Comparison of ENCODE assay signal across 27 cellular contexts in genomic region chr9:30711591-30711990, GRCh38.
"Had no signal": no experiment of that assay in that cellular context is flagged by ENCODE, and none has a peak within 500 bp of the region (broad histone marks: within the 10 kb centered on the region; RNA-seq: fewer than 3 reads in every experiment).

No MANE protein-coding gene starts in this region.

- H3K4me1 ChIP-seq: neural progenitor cell, parathyroid adenoma, psoas muscle, right lobe of liver, sigmoid colon, stomach, thyroid gland, tibial nerve, upper lobe of left lung, vagina had no signal

- DNase-seq: occipital lobe; ovary; posterior cingulate gyrus; psoas muscle; right cardiac atrium; right lobe of liver; sigmoid colon; small intestine; stimulated activated CD4-positive, alpha-beta T cell treated with anti-CD3 and anti-CD28 coated beads, Interleukin-15, amount 100 ng/mL, for 24 hours; stimulated activated CD4-positive, alpha-beta T cell treated with anti-CD3 and anti-CD28 coated beads, Interleukin-2, amount 100 ng/mL, for 24 hours; stimulated activated CD4-positive, alpha-beta T cell treated with anti-CD3 and anti-CD28 coated beads, Interleukin-2, amount 100 ng/mL, for 48 hours; stimulated activated CD4-positive, alpha-beta T cell treated with anti-CD3 and anti-CD28 coated beads, Interleukin-4, amount 100 ng/mL, for 24 hours; stimulated activated naive B cell treated with anti-CD40 and anti-IgM and Interleukin-4, amounts not matched to agents 10 μg/mL and 1 μg/mL and 100 μg/mL, for 72 hours; stimulated activated naive CD4-positive, alpha-beta T cell treated with Interleukin-2 at 50 U/mL for 16 hours; stomach; thyroid gland; upper lobe of left lung had no signal

- H3K27ac Mint-ChIP-seq: nephron; neural progenitor cell; progenitor cell of endocrine pancreas; stimulated activated effector memory CD8-positive, alpha-beta T cell treated with anti-CD3 and anti-CD28 coated beads, Interleukin-12 subunit alpha, Interleukin-12 subunit beta, amount 100 ng/mL, for 72 hours; stimulated activated naive B cell treated with anti-CD40 and anti-IgM and Interleukin-4, amounts not matched to agents 10 μg/mL and 1 μg/mL and 100 μg/mL, for 72 hours; stimulated activated naive CD8-positive, alpha-beta T cell treated with anti-CD3 and anti-CD28 coated beads, Interleukin-15, Interleukin-2, amounts not matched to agents 100 ng/mL and 50 ng/mL, for 24 hours had no signal

- H3K27me3 ChIP-seq: neural progenitor cell, ovary, right lobe of liver, sigmoid colon, stomach, thyroid gland, tibial nerve, upper lobe of left lung, vagina had no signal

- H3K27ac ChIP-seq: neural progenitor cell, ovary, parathyroid adenoma, psoas muscle, right lobe of liver, sigmoid colon, stomach, thoracic aorta, thyroid gland, tibial nerve, upper lobe of left lung, vagina had no signal

- H3K4me1 Mint-ChIP-seq: nephron; neural progenitor cell; stimulated activated effector memory CD8-positive, alpha-beta T cell treated with anti-CD3 and anti-CD28 coated beads, Interleukin-12 subunit alpha, Interleukin-12 subunit beta, amount 100 ng/mL, for 72 hours; stimulated activated naive B cell treated with anti-CD40 and anti-IgM and Interleukin-4, amounts not matched to agents 10 μg/mL and 1 μg/mL and 100 μg/mL, for 72 hours had no signal

- H3K27me3 Mint-ChIP-seq: progenitor cell of endocrine pancreas; stimulated activated naive B cell treated with anti-CD40 and anti-IgM and Interleukin-4, amounts not matched to agents 10 μg/mL and 1 μg/mL and 100 μg/mL, for 72 hours; stimulated activated naive CD8-positive, alpha-beta T cell treated with anti-CD3 and anti-CD28 coated beads, Interleukin-15, Interleukin-2, amounts not matched to agents 100 ng/mL and 50 ng/mL, for 24 hours had no signal

- H3K4me3 Mint-ChIP-seq: nephron; neural progenitor cell; stimulated activated effector memory CD8-positive, alpha-beta T cell treated with anti-CD3 and anti-CD28 coated beads, Interleukin-12 subunit alpha, Interleukin-12 subunit beta, amount 100 ng/mL, for 72 hours; stimulated activated naive B cell treated with anti-CD40 and anti-IgM and Interleukin-4, amounts not matched to agents 10 μg/mL and 1 μg/mL and 100 μg/mL, for 72 hours; stimulated activated naive CD8-positive, alpha-beta T cell treated with anti-CD3 and anti-CD28 coated beads, Interleukin-15, Interleukin-2, amounts not matched to agents 100 ng/mL and 50 ng/mL, for 24 hours had no signal

- FAIRE-seq: small intestine, urothelium cell line had no signal

- H3K4me3 ChIP-seq: neural progenitor cell, ovary, psoas muscle, right lobe of liver, sigmoid colon, stomach, thoracic aorta, thyroid gland, tibial nerve, upper lobe of left lung, vagina had no signal

- H3K9me3 Mint-ChIP-seq: nephron; neural progenitor cell; stimulated activated effector memory CD8-positive, alpha-beta T cell treated with anti-CD3 and anti-CD28 coated beads, Interleukin-12 subunit alpha, Interleukin-12 subunit beta, amount 100 ng/mL, for 72 hours; stimulated activated naive B cell treated with anti-CD40 and anti-IgM and Interleukin-4, amounts not matched to agents 10 μg/mL and 1 μg/mL and 100 μg/mL, for 72 hours; stimulated activated naive CD8-positive, alpha-beta T cell treated with anti-CD3 and anti-CD28 coated beads, Interleukin-15, Interleukin-2, amounts not matched to agents 100 ng/mL and 50 ng/mL, for 24 hours had no signal

- H3K36me3 Mint-ChIP-seq: neural progenitor cell; stimulated activated effector memory CD8-positive, alpha-beta T cell treated with anti-CD3 and anti-CD28 coated beads, Interleukin-12 subunit alpha, Interleukin-12 subunit beta, amount 100 ng/mL, for 72 hours; stimulated activated naive B cell treated with anti-CD40 and anti-IgM and Interleukin-4, amounts not matched to agents 10 μg/mL and 1 μg/mL and 100 μg/mL, for 72 hours had no signal

- ATAC-seq: psoas muscle; right cardiac atrium; right lobe of liver; stimulated activated effector memory CD8-positive, alpha-beta T cell treated with anti-CD3 and anti-CD28 coated beads, Interleukin-12 subunit alpha, Interleukin-12 subunit beta, amount 100 ng/mL, for 72 hours; stimulated activated naive B cell treated with anti-CD40 and anti-IgM and Interleukin-4, amounts not matched to agents 10 μg/mL and 1 μg/mL and 100 μg/mL, for 72 hours had no signal

- H3K9me3 ChIP-seq: ovary, psoas muscle, right lobe of liver, sigmoid colon, stomach, thoracic aorta, thyroid gland, tibial nerve, upper lobe of left lung, vagina had no signal

- H3K36me3 ChIP-seq: neural progenitor cell, ovary, right lobe of liver, sigmoid colon, stomach, thoracic aorta, thyroid gland, tibial nerve, upper lobe of left lung, vagina had no signal
